Comparison of ENCODE assay signal across 10 cellular contexts in genomic region chr19:6947745-6948144, GRCh38.
DNase-seq lines count a peak whose midpoint lies in the region; ATAC-seq, FAIRE-seq and TF ChIP-seq lines count a peak whose summit lies in the region.
"Had no signal": no experiment of that assay in that cellular context is flagged by ENCODE, and none has a peak within 500 bp of the region (broad histone marks: within the 10 kb centered on the region; RNA-seq: fewer than 3 reads in every experiment).

No MANE protein-coding gene starts in this region.

- no peaks in the 10 kb centered on the region for H3K36me3 ChIP-seq in astrocyte (ENCODE audit: insufficient read depth, low read length)

- no peaks in the 10 kb centered on the region for H3K27me3 Mint-ChIP-seq in astrocyte (ENCODE audit: low read depth, unreplicated experiment)

- no peaks in the 10 kb centered on the region for H3K4me1 ChIP-seq in astrocyte (ENCODE audit: insufficient read depth, low read length)

- DNase-seq in DMS53 (lab: John Stamatoyannopoulos, UW) (peak; percentile 14), DMS53 treated with DMSO at 0.1 percent for 48 hours (lab: John Stamatoyannopoulos, UW; ENCODE audit: unreplicated experiment) (no peak), MV-4-11 (lab: John Stamatoyannopoulos, UW) (peak; percentile 91), astrocyte (ENCODE audit: low read depth) (peak; percentile 6), NCI-H524 (lab: John Stamatoyannopoulos, UW) (no peak), head of caudate nucleus (no peak)
- DNase-seq in stimulated activated CD8-positive, alpha-beta memory T cell treated with anti-CD3 and anti-CD28 coated beads, Interleukin-2, amount 100 ng/mL, for 48 hours (ENCODE audit: low read depth in 2 of 2), result peak; percentile 24 to 30
- DNase-seq: naive B cell had no signal

- intact Hi-C loops in head of caudate nucleus (cut with DNase I), result no loop called here

- H3K4me3 Mint-ChIP-seq in astrocyte (ENCODE audit: unreplicated experiment), result no peak overlapping the region
- H3K4me3 Mint-ChIP-seq: naive B cell had no signal

- ATAC-seq in GM21423 (IDR thresholded peaks at IDR 0.05; ENCODE audit: unreplicated experiment), result no peak

- no peak for FAIRE-seq in astrocyte (lab: Jason Lieb, UNC)

- no peak for TF ChIP-seq CTCF in astrocyte (IDR thresholded peaks at IDR 0.05; ENCODE audit: insufficient read depth, low read depth, low read length)

- no peak overlapping the region for H3K27ac ChIP-seq in astrocyte (ENCODE audit: low read depth, low read length)
- H3K27ac ChIP-seq: 22Rv1 had no signal

- no peak overlapping the region for H3K27ac Mint-ChIP-seq in astrocyte (ENCODE audit: unreplicated experiment)
- H3K27ac Mint-ChIP-seq: naive B cell had no signal

- no peak overlapping the region for H2AFZ ChIP-seq in astrocyte (ENCODE audit: low read depth, low read length)

- H3K27me3 ChIP-seq in astrocyte (ENCODE audit: insufficient read depth, low read length), result no peaks in the 10 kb centered on the region

- peaks cover 6% of the 10 kb centered on the region for H3K9me3 Mint-ChIP-seq in astrocyte (ENCODE audit: unreplicated experiment)

- H3K36me3 Mint-ChIP-seq in astrocyte (ENCODE audit: low read depth, unreplicated experiment), result no peaks in the 10 kb centered on the region
- H3K36me3 Mint-ChIP-seq: naive B cell had no signal

- H3K4me3 ChIP-seq in astrocyte (ENCODE audit: insufficient read depth, low read depth, low read length), result no peak overlapping the region

- no peaks in the 10 kb centered on the region for H4K20me1 ChIP-seq in astrocyte (ENCODE audit: insufficient read depth, low read length)

- H3K9me3 ChIP-seq in astrocyte (ENCODE audit: insufficient read depth, low read depth, low read length), result no peaks in the 10 kb centered on the region

- no peaks in the 10 kb centered on the region for H3K4me1 Mint-ChIP-seq in astrocyte (ENCODE audit: low read depth, unreplicated experiment)
- H3K4me1 Mint-ChIP-seq: naive B cell had no signal

- no peaks in the 10 kb centered on the region for H3K79me2 ChIP-seq in astrocyte (ENCODE audit: insufficient read depth, low read length)

- no peak overlapping the region for H3K9ac ChIP-seq in astrocyte (ENCODE audit: low read length)

- no peak overlapping the region for H3K4me2 ChIP-seq in astrocyte (ENCODE audit: low read length)

Comparison
In these comparisons a context has a peak if more than half of its experiments do, and no peak if none do; other contexts are left out.
1. DNase-seq: peak in DMS53 (single experiment), MV-4-11 (single experiment), astrocyte (single experiment) and stimulated activated CD8-positive, alpha-beta memory T cell treated with anti-CD3 and anti-CD28 coated beads, Interleukin-2, amount 100 ng/mL, for 48 hours (2 of 2); none in DMS53 treated with DMSO at 0.1 percent for 48 hours (single experiment), NCI-H524 (0 of 2) and head of caudate nucleus (0 of 42).